In genomic region chr10:88663153-88663552, GRCh38 we compare ENCODE assay signal across 2 cellular contexts. TPM values are rescaled to one million over a fixed set of nuclear protein-coding genes. Genes with fewer than 3 reads are reported as not detected.
"Had no signal": no experiment of that assay in that cellular context is flagged by ENCODE, and none has a peak within 500 bp of the region (broad histone marks: within the 10 kb centered on the region; RNA-seq: fewer than 3 reads in every experiment).

No MANE protein-coding gene starts in this region.

RNA-seq across cellular contexts. Expression of gene LIPF, which starts 1.1 kb away (rescaled TPM):
- total RNA-seq: G401, GM12878 had no signal
- polyA plus RNA-seq: GM12878 had no signal

RNA-seq across cellular contexts. Expression of gene LIPK, which starts 42.9 kb away (rescaled TPM):
- total RNA-seq: G401, GM12878 had no signal
- polyA plus RNA-seq: GM12878 had no signal
